13 cellular contexts compared by ENCODE assay signal in the genomic region with DNA sequence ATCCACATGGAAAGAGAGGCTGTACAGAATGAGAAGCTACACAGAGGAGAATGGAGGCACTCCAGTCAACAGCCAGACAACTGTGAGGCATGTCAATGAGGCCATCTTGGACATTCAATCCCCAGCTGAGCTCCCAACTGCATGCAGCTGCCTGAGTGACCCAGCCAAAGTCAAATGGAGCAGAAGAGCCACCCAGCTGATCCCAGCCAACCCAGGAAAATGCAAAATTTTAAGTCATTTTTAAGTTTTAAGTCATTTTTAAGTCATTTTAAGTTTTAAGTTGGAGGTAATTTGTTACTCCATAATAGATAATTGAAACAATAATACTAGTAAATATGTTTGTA.
DNase-seq lines count a peak whose midpoint lies in the region; ATAC-seq, FAIRE-seq and TF ChIP-seq lines count a peak whose summit lies in the region.
"Had no signal": no experiment of that assay in that cellular context is flagged by ENCODE, and none has a peak within 500 bp of the region (broad histone marks: within the 10 kb centered on the region; RNA-seq: fewer than 3 reads in every experiment).

No MANE protein-coding gene starts in this region.

- no peaks in the 10 kb centered on the region for H3K27me3 Mint-ChIP-seq in CD8-positive, alpha-beta T cell (ENCODE audit: low read depth)
- H3K27me3 Mint-ChIP-seq in astrocyte (ENCODE audit: low read depth, unreplicated experiment) = no peaks in the 10 kb centered on the region
- H3K27me3 Mint-ChIP-seq: activated B cell treated with CpG ODN at 0.5 μM for 24 hours had no signal

- no peak overlapping the region for H3K18ac ChIP-seq in IMR-90 (ENCODE audit: low read depth, low read length)

- no peak for ATAC-seq in CD8-positive, alpha-beta T cell
- ATAC-seq in IMR-90 (ENCODE audit: low read depth) = no peak
- no peak for ATAC-seq in HG02852 (IDR thresholded peaks at IDR 0.05; ENCODE audit: unreplicated experiment)
- ATAC-seq: right cardiac atrium had no signal

- peaks cover 42% of the 10 kb centered on the region for H3K4me1 ChIP-seq in CD8-positive, alpha-beta T cell (ENCODE audit: insufficient read depth, low read length)
- H3K4me1 ChIP-seq in IMR-90 (ENCODE audit: control insufficient read depth, insufficient read depth, low read length) (peaks cover 16% of the 10 kb centered on the region), astrocyte (ENCODE audit: insufficient read depth, low read length) (peaks cover 25% of the 10 kb centered on the region)

- H3K56ac ChIP-seq in IMR-90 (ENCODE audit: extremely low read depth, insufficient read depth, low read length) = no peak overlapping the region

- H4K91ac ChIP-seq in IMR-90 (ENCODE audit: insufficient read depth, low read depth, low read length) = no peak overlapping the region

- H3K36me3 Mint-ChIP-seq in CD8-positive, alpha-beta T cell = peaks cover 8% of the 10 kb centered on the region
- H3K36me3 Mint-ChIP-seq in astrocyte (ENCODE audit: low read depth, unreplicated experiment) = peaks cover 13% of the 10 kb centered on the region

- peaks cover 4% of the 10 kb centered on the region for H3K9me3 Mint-ChIP-seq in CD8-positive, alpha-beta T cell
- H3K9me3 Mint-ChIP-seq in astrocyte (ENCODE audit: unreplicated experiment) = peaks cover 6% of the 10 kb centered on the region
- H3K9me3 Mint-ChIP-seq: activated B cell treated with CpG ODN at 0.5 μM for 24 hours had no signal

- no peak overlapping the region for H3K27ac ChIP-seq in CD8-positive, alpha-beta T cell (ENCODE audit: low read depth, low read length)
- H3K27ac ChIP-seq in IMR-90 (ENCODE audit: insufficient read depth, low read length) (peak overlapping the region; percentile 56; the same call in 1 of the 2 replicates), astrocyte (ENCODE audit: low read depth, low read length) (no peak overlapping the region), skin epidermis (peak overlapping the region in 11 of 21 experiments; percentile 6 to 82 (median 30))
- H3K27ac ChIP-seq: neutrophil had no signal

- peaks cover 75% of the 10 kb centered on the region for H3K4me1 Mint-ChIP-seq in CD8-positive, alpha-beta T cell (ENCODE audit: low read depth)
- peaks cover 39% of the 10 kb centered on the region for H3K4me1 Mint-ChIP-seq in astrocyte (ENCODE audit: low read depth, unreplicated experiment)

- H3K4me3 Mint-ChIP-seq in CD8-positive, alpha-beta T cell = no peak overlapping the region
- no peak overlapping the region for H3K4me3 Mint-ChIP-seq in astrocyte (ENCODE audit: unreplicated experiment)
- H3K4me3 Mint-ChIP-seq: activated B cell treated with CpG ODN at 0.5 μM for 24 hours; T-helper 1 cell treated with Interleukin-12 subunit alpha and Interleukin-12 subunit beta and Interleukin-4 antibody, amounts not matched to agents 30 μg/mL and 1 μg/mL, for 36 hours had no signal

- no peak for TF ChIP-seq POLR2A in IMR-90 (IDR thresholded peaks at IDR 0.05; ENCODE audit: low read depth, low read length)

- H3K27me3 ChIP-seq in CD8-positive, alpha-beta T cell (ENCODE audit: insufficient read depth, low read length) = no peaks in the 10 kb centered on the region
- H3K27me3 ChIP-seq in IMR-90 (ENCODE audit: control insufficient read depth, insufficient read depth, low read length) (no peaks in the 10 kb centered on the region), astrocyte (ENCODE audit: insufficient read depth, low read length) (no peaks in the 10 kb centered on the region)
- H3K27me3 ChIP-seq: neutrophil had no signal

- no peak overlapping the region for H3K14ac ChIP-seq in IMR-90 (replicated peaks; ENCODE audit: low read depth, low read length)

- H2AFZ ChIP-seq in IMR-90 (replicated peaks; ENCODE audit: low read length, poor library complexity) (no peak overlapping the region), astrocyte (ENCODE audit: low read depth, low read length) (no peak overlapping the region)

- POLR2A ChIA-PET in CD8-positive, alpha-beta T cell (lab: Charles Lee) = interaction anchor here (1.0 to 3.4 kb wide), 2 partner anchors 23 to 55 kb away, joined by 3 to 32 read pairs; no protein-coding TSS in a partner anchor
- POLR2A ChIA-PET in IMR-90 (lab: Charles Lee; ENCODE audit: unreplicated experiment) = no interaction called here

- BruUV-seq in IMR-90 (replicated peaks; lab: Mats Ljungman, UMichigan) = no TSS peak

- no peak overlapping the region for H3K9ac ChIP-seq in IMR-90 (ENCODE audit: low read depth, low read length)
- no peak overlapping the region for H3K9ac ChIP-seq in astrocyte (ENCODE audit: low read length)

- H4K8ac ChIP-seq in IMR-90 (ENCODE audit: low read depth in 2 of 2, low read length in 2 of 2) = peak overlapping the region in 1 of 2 experiments; percentile 12; a peak in 1 of 4 replicates

- no peaks in the 10 kb centered on the region for H3K36me3 ChIP-seq in CD8-positive, alpha-beta T cell (ENCODE audit: insufficient read depth, low read length)
- H3K36me3 ChIP-seq in IMR-90 (ENCODE audit: control insufficient read depth, insufficient read depth, low read length) (peaks cover 7% of the 10 kb centered on the region), astrocyte (ENCODE audit: insufficient read depth, low read length) (no peaks in the 10 kb centered on the region)
- H3K36me3 ChIP-seq: neutrophil had no signal

- H3K4me3 ChIP-seq in CD8-positive, alpha-beta T cell (ENCODE audit: low read depth, low read length) = no peak overlapping the region
- H3K4me3 ChIP-seq in IMR-90 (ENCODE audit: insufficient read depth, low read depth, low read length) (no peak overlapping the region), astrocyte (ENCODE audit: insufficient read depth, low read depth, low read length) (no peak overlapping the region), skin epidermis (no peak overlapping the region)

- TF ChIP-seq RAD21 in IMR-90 (IDR thresholded peaks at IDR 0.05; ENCODE audit: low read length) = no peak

- no peak overlapping the region for H2AK9ac ChIP-seq in IMR-90 (replicated peaks; ENCODE audit: low read depth, low read length, poor library complexity)

- H3K79me1 ChIP-seq in IMR-90 (ENCODE audit: low read depth in 1 of 2, low read length in 2 of 2) = peaks cover 29 to 66% of the 10 kb centered on the region in 2 experiments

- no peak for DNase-seq in CD8-positive, alpha-beta T cell
- no peak for DNase-seq in IMR-90
- no peak for DNase-seq in astrocyte (ENCODE audit: low read depth)
- DNase-seq in GM19239 (ENCODE audit: insufficient read length, low spot score) = no peak
- no peak for DNase-seq in medulla oblongata (ENCODE audit: extremely low spot score)
- DNase-seq: activated B cell treated with CpG ODN at 0.5 μM for 24 hours, kidney, right cardiac atrium had no signal

- H4K20me1 ChIP-seq in IMR-90 (ENCODE audit: insufficient read depth, low read length) = 0 out of 2 replicates have a peak, but pooled peaks cover 8% of the 10 kb centered on the region
- peaks cover 2% of the 10 kb centered on the region for H4K20me1 ChIP-seq in astrocyte (ENCODE audit: insufficient read depth, low read length)

- no peak overlapping the region for H3K23ac ChIP-seq in IMR-90 (ENCODE audit: low read depth, low read length)

- no peak for FAIRE-seq in astrocyte (lab: Jason Lieb, UNC)
- no peak for FAIRE-seq in GM19239 (lab: Jason Lieb, UNC)
- FAIRE-seq: bronchial epithelial cell had no signal

- peak overlapping the region; percentile 92 for H3K27ac Mint-ChIP-seq in CD8-positive, alpha-beta T cell
- peak overlapping the region; percentile 26 for H3K27ac Mint-ChIP-seq in astrocyte (ENCODE audit: unreplicated experiment)
- H3K27ac Mint-ChIP-seq: T-helper 1 cell treated with Interleukin-12 subunit alpha and Interleukin-12 subunit beta and Interleukin-4 antibody, amounts not matched to agents 30 μg/mL and 1 μg/mL, for 36 hours had no signal

- in situ Hi-C loops in IMR-90 (cut with MboI; ENCODE audit: low sequenced_read_pairs) = no loop called here

- no peak for TF ChIP-seq CTCF in CD8-positive, alpha-beta T cell (IDR thresholded peaks at IDR 0.05)
- no peak for TF ChIP-seq CTCF in IMR-90 (conservative IDR thresholded peaks at IDR 0.05; ENCODE audit: low read depth, low read length)
- TF ChIP-seq CTCF in astrocyte (IDR thresholded peaks at IDR 0.05; ENCODE audit: insufficient read depth, low read depth, low read length) = no peak

- intact Hi-C loops in CD8-positive, alpha-beta T cell (cut with DNase I, micrococcal nuclease) = loop anchor here (2.0 to 10.0 kb wide), 3 partner anchors 63 to 565 kb away; a partner anchor contains a TSS
- intact Hi-C loops in IMR-90 (cut with micrococcal nuclease) = no loop called here

- no peak overlapping the region for H2BK5ac ChIP-seq in IMR-90 (ENCODE audit: low read depth, low read length, poor library complexity, severe bottlenecking)

- no peak overlapping the region for H2BK120ac ChIP-seq in IMR-90 (ENCODE audit: low read depth, low read length)

- peak overlapping the region; percentile 54; the same call in 2 of the 3 replicates for H2BK15ac ChIP-seq in IMR-90 (ENCODE audit: low read depth, low read length)

- peaks cover 30% of the 10 kb centered on the region for H3K79me2 ChIP-seq in astrocyte (ENCODE audit: insufficient read depth, low read length)

- H2BK20ac ChIP-seq in IMR-90 (ENCODE audit: low read depth, low read length) = no peak overlapping the region

- H3K4ac ChIP-seq in IMR-90 (ENCODE audit: low read depth, low read length) = peak overlapping the region; percentile 19; the same call in 1 of the 2 replicates

- H3K4me2 ChIP-seq in IMR-90 (ENCODE audit: low read depth, low read length) (no peak overlapping the region), astrocyte (ENCODE audit: low read length) (no peak overlapping the region)

- H3K9me3 ChIP-seq in CD8-positive, alpha-beta T cell (ENCODE audit: low read length) = no peaks in the 10 kb centered on the region
- H3K9me3 ChIP-seq in IMR-90 (ENCODE audit: control insufficient read depth, insufficient read depth, low read length) (peaks cover 4% of the 10 kb centered on the region), astrocyte (ENCODE audit: insufficient read depth, low read depth, low read length) (no peaks in the 10 kb centered on the region)
- H3K9me3 ChIP-seq: neutrophil had no signal

- CTCF ChIA-PET in CD8-positive, alpha-beta T cell (lab: Charles Lee) = interaction anchor here (0.6 to 3.9 kb wide), 14 partner anchors 16 to 564 kb away, joined by 3 to 16 read pairs (median 4); no protein-coding TSS in a partner anchor
- CTCF ChIA-PET in IMR-90 (lab: Yijun Ruan, JAX) = interaction anchor here (0.6 to 1.3 kb wide), 2 partner anchors 11 to 540 kb away, joined by 3 read pairs; no protein-coding TSS in a partner anchor

- peak overlapping the region; percentile 29; the same call in 1 of the 2 replicates for H2AK5ac ChIP-seq in IMR-90 (ENCODE audit: low read depth, low read length)

- dilution Hi-C loops in IMR-90 (cut with HindIII; ENCODE audit: low sequenced_read_pairs, unreplicated experiment) = no loop called here

- no peak overlapping the region for H4K5ac ChIP-seq in IMR-90 (ENCODE audit: low read depth, low read length)

- H3K9me1 ChIP-seq in IMR-90 (ENCODE audit: insufficient read depth, low read length) = peaks cover 6% of the 10 kb centered on the region; the same call in 1 of the 2 replicates

Comparison
In these comparisons a context has a peak if more than half of its experiments do, and no peak if none do; other contexts are left out.
1. H3K27ac ChIP-seq: peak in IMR-90 (single experiment) and skin epidermis (11 of 21); none in CD8-positive, alpha-beta T cell (single experiment) and astrocyte (single experiment).